In the genomic region with DNA sequence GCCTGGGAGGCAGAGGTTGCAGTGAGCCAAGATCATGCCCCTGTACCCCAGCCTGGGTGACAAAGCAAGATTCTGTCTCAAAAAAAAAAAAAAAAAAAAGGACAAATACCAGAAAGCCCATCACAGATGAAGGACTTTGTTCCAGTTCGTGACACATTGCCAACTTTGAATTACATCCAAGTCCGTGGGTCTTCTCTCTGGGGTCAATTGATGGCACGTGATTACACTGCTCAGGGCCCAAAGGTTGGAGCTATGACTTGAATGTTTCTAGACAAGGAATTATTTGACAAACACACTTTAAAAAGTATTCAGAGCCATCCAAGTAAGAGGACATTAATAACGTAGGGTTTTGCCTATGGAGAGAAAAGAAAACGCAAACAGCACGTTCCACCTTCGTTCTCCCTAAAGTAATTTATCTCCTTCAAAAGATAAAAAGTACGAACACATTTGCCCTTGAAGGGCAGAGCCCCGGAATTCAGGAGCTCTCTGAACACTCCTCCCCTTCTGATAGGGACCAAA, we compare ENCODE assay signal across 8 cellular contexts. TPM values are rescaled to one million over a fixed set of nuclear protein-coding genes. Genes with fewer than 3 reads are reported as not detected.
DNase-seq lines count a peak whose midpoint lies in the region; ATAC-seq, FAIRE-seq and TF ChIP-seq lines count a peak whose summit lies in the region.

No MANE protein-coding gene starts in this region.

- H3K4me3 ChIP-seq in cardiac muscle cell = peak overlapping the region; percentile 76
- peak overlapping the region; percentile 57 for H3K4me3 ChIP-seq in lower leg skin (ENCODE audit: low read depth, poor library complexity, severe bottlenecking)

- POLR2A ChIA-PET in MCF 10A (lab: Yijun Ruan, JAX) = interaction anchor here (0.5 to 3.2 kb wide), 6 partner anchors 9 to 867 kb away, joined by 3 to 19 read pairs (median 4); no protein-coding TSS in a partner anchor

- peaks cover 5% of the 10 kb centered on the region for H3K9me3 Mint-ChIP-seq in MCF 10A (ENCODE audit: unreplicated experiment)
- H3K9me3 Mint-ChIP-seq in type B pancreatic cell = peaks cover 5% of the 10 kb centered on the region

- H3K9me3 ChIP-seq in cardiac muscle cell (ENCODE audit: low read depth) = no peaks in the 10 kb centered on the region

- H3K27me3 Mint-ChIP-seq in MCF 10A (ENCODE audit: insufficient read depth, unreplicated experiment) (no peaks in the 10 kb centered on the region), type B pancreatic cell (peaks cover 4% of the 10 kb centered on the region)

- H3K27ac Mint-ChIP-seq in MCF 10A (ENCODE audit: low read depth, unreplicated experiment) (no peak overlapping the region), type B pancreatic cell (peak overlapping the region; percentile 92)

- H3K27me3 ChIP-seq in cardiac muscle cell = no peaks in the 10 kb centered on the region

- CTCF ChIA-PET in MCF 10A (lab: Yijun Ruan, JAX) = interaction anchor here (0.5 to 1.5 kb wide), 10 partner anchors 52 to 636 kb away, joined by 3 to 6 read pairs (median 4); no protein-coding TSS in a partner anchor

- no peaks in the 10 kb centered on the region for H3K36me3 ChIP-seq in cardiac muscle cell

- no peak for FAIRE-seq in HTR-8/SVneo (lab: Jason Lieb, UNC)

- H3K4me1 Mint-ChIP-seq in MCF 10A (ENCODE audit: insufficient read depth, unreplicated experiment) (peaks cover 12% of the 10 kb centered on the region), type B pancreatic cell (ENCODE audit: unreplicated experiment) (peaks cover 22% of the 10 kb centered on the region)

- TF ChIP-seq POLR2A in lower leg skin (IDR thresholded peaks at IDR 0.05) = no peak

- no peaks in the 10 kb centered on the region for H3K36me3 Mint-ChIP-seq in MCF 10A (ENCODE audit: insufficient read depth, unreplicated experiment)
- peaks cover 9% of the 10 kb centered on the region for H3K36me3 Mint-ChIP-seq in type B pancreatic cell

- no peak for DNase-seq in cardiac muscle cell (ENCODE audit: low read depth in 1 of 2, low spot score in 1 of 2)
- DNase-seq in left cardiac atrium = no peak
- DNase-seq in MCF 10A (ENCODE audit: unreplicated experiment) = no peak
- no peak for DNase-seq in lower leg skin (ENCODE audit: low spot score in 2 of 2)
- no peak for DNase-seq in type B pancreatic cell (ENCODE audit: extremely low spot score, unreplicated experiment)
- DNase-seq in HTR-8/SVneo (ENCODE audit: insufficient read length, low spot score) = no peak

- intact Hi-C loops in left cardiac atrium (cut with DNase I) = loop anchor here in 1 of 2 donors (10.0 kb wide), 1 partner anchor 53 kb away; no protein-coding TSS in a partner anchor
- intact Hi-C loops in MCF 10A (cut with micrococcal nuclease) = loop anchor here (2.0 kb wide), 1 partner anchor 47 kb away; no protein-coding TSS in a partner anchor
- intact Hi-C loops in lower leg skin (cut with DNase I; ENCODE audit: low total_unique reads) = no loop called here

- H3K4me1 ChIP-seq in cardiac muscle cell (ENCODE audit: low read depth) = peaks cover 24% of the 10 kb centered on the region

- BruUV-seq in MCF 10A (replicated peaks; lab: Mats Ljungman, UMichigan) = no TSS peak

- H3K27ac ChIP-seq in cardiac muscle cell = peak overlapping the region; percentile 92

- TF ChIP-seq CTCF in cardiac muscle cell (IDR thresholded peaks at IDR 0.05; ENCODE audit: low read depth, low read length) (no peak), MCF 10A (IDR thresholded peaks at IDR 0.05; ENCODE audit: unreplicated experiment) (no peak), lower leg skin (IDR thresholded peaks at IDR 0.05) (no peak), type B pancreatic cell (conservative IDR thresholded peaks at IDR 0.05) (no peak)

- 2 to 4% methylated on average over 9 of the region's 9 CpGs for WGBS in lower leg skin, 2 donors

- ATAC-seq in left cardiac atrium (no peak), HG03159 (IDR thresholded peaks at IDR 0.05; ENCODE audit: unreplicated experiment) (no peak), HG03095 (IDR thresholded peaks at IDR 0.05; ENCODE audit: unreplicated experiment) (no peak)

- H3K4me3 Mint-ChIP-seq in MCF 10A (ENCODE audit: unreplicated experiment) (peak overlapping the region; percentile 76), type B pancreatic cell (peak overlapping the region; percentile 98)

RNA-seq across cellular contexts. Expression of a gene that starts 31.4 kb away (rescaled TPM):
- total RNA-seq in cardiac muscle cell = 36.0 and 41.1 TPM in 2 replicates
- 41.7 and 53.6 TPM in 2 replicates for polyA plus RNA-seq in cardiac muscle cell
- 10 to 100 TPM; 22.2 to 36.3 TPM for total RNA-seq in left cardiac atrium
- 1.2 and 1.5 TPM in 2 replicates for total RNA-seq in MCF 10A (2022)
- 10 to 100 TPM; 19.2 to 40.8 (median 24.3) TPM for total RNA-seq in lower leg skin
- total RNA-seq in type B pancreatic cell (ENCODE audit: low replicate concordance) = 16.5 and 21.9 TPM in 2 replicates
